Comparison of ENCODE assay signal across 27 cellular contexts in the genomic region with DNA sequence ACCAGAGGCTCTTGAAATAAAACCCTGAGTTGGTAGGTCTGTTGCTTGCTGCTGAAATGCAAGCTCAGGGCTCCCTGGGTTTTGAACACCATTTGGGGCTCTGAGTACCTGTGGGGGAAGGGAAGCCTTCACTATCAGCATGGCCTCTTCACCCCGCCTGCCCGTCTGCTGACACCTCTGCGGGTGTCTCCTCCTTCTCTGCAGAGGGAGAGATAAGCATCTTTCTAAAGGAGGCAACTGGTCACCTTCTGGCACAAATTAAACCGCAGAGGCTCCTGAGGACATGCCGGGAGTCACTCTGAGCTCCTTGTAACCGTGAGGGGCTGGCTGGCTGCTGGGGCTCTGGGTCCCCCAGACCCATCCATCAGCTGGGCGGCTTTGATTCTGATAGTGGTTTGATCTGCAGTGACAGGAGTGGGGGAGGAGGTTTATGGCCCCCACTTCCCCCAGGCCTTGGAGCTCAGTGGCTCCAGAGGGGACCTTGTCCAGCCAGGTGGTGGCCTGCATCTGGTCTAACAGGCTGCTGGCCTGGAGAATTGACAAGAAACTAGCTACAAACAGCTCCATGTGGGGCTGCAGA.
A peak's percentile ranks its signal among the peaks of the same experiment; 100 is the strongest.
DNase-seq lines count a peak whose midpoint lies in the region; ATAC-seq and TF ChIP-seq lines count a peak whose summit lies in the region.
"Had no signal": no experiment of that assay in that cellular context is flagged by ENCODE, and none has a peak within 500 bp of the region (broad histone marks: within the 10 kb centered on the region; RNA-seq: fewer than 3 reads in every experiment).

No MANE protein-coding gene starts in this region.

- H3K27ac Mint-ChIP-seq in natural killer cell (no peak overlapping the region), endodermal cell (no peak overlapping the region)
- H3K27ac Mint-ChIP-seq in natural killer cell treated with Interleukin-12 subunit alpha and Interleukin-12 subunit beta and Interleukin-15 and Interleukin-18, amount 100 ng/mL, for 72 hours = no peak overlapping the region
- H3K27ac Mint-ChIP-seq: CD4-positive, CD25-positive, alpha-beta regulatory T cell; GM23338; H9 had no signal

- intact Hi-C loops in natural killer cell (cut with micrococcal nuclease) (no loop called here), stomach (cut with DNase I; ENCODE audit: low total_unique reads) (no loop called here)

- no peaks in the 10 kb centered on the region for H3K79me2 ChIP-seq in parathyroid adenoma

- peak overlapping the region; percentile 51 for H2AFZ ChIP-seq in parathyroid adenoma
- H2AFZ ChIP-seq: GM23338, PC-9 had no signal

- H3K36me3 Mint-ChIP-seq in natural killer cell (peaks cover 9% of the 10 kb centered on the region), endodermal cell (ENCODE audit: low read depth) (peaks cover 2% of the 10 kb centered on the region)
- peaks cover 28% of the 10 kb centered on the region for H3K36me3 Mint-ChIP-seq in natural killer cell treated with Interleukin-12 subunit alpha and Interleukin-12 subunit beta and Interleukin-15 and Interleukin-18, amount 100 ng/mL, for 72 hours
- H3K36me3 Mint-ChIP-seq: CD4-positive, CD25-positive, alpha-beta regulatory T cell had no signal

- no peak overlapping the region for H3K4me2 ChIP-seq in parathyroid adenoma (ENCODE audit: low read length)
- H3K4me2 ChIP-seq: BLaER1, GM23338, PC-9 had no signal

- H3K27ac ChIP-seq in endodermal cell (ENCODE audit: low read depth, low read length) (no peak overlapping the region), parathyroid adenoma (no peak overlapping the region), stomach (no peak overlapping the region)
- H3K27ac ChIP-seq: BLaER1, PC-9, SJSA1 had no signal

- H3K9ac ChIP-seq in endodermal cell (ENCODE audit: extremely low read depth, low read length, poor library complexity, severe bottlenecking) (no peak overlapping the region), parathyroid adenoma (no peak overlapping the region)
- H3K9ac ChIP-seq: BLaER1 had no signal

- no peak for TF ChIP-seq EP300 in stomach (IDR thresholded peaks at IDR 0.05)

- H3K9me3 Mint-ChIP-seq in natural killer cell (peaks cover 10 to 15% of the 10 kb centered on the region in 2 donors), endodermal cell (peaks cover 29% of the 10 kb centered on the region)
- peaks cover 7% of the 10 kb centered on the region for H3K9me3 Mint-ChIP-seq in natural killer cell treated with Interleukin-12 subunit alpha and Interleukin-12 subunit beta and Interleukin-15 and Interleukin-18, amount 100 ng/mL, for 72 hours

- peaks cover 22 to 23% of the 10 kb centered on the region in 2 donors for H3K27me3 Mint-ChIP-seq in natural killer cell (ENCODE audit: low read depth in 2 of 2)
- H3K27me3 Mint-ChIP-seq in natural killer cell treated with Interleukin-12 subunit alpha and Interleukin-12 subunit beta and Interleukin-15 and Interleukin-18, amount 100 ng/mL, for 72 hours = peaks cover 27 to 30% of the 10 kb centered on the region in 2 donors
- peaks cover 40% of the 10 kb centered on the region for H3K27me3 Mint-ChIP-seq in endodermal cell (ENCODE audit: insufficient read depth)

- ATAC-seq in natural killer cell = peak in 2 of 3 donors; percentile 34 to 40
- no peak for ATAC-seq in natural killer cell treated with Interleukin-12 subunit alpha and Interleukin-12 subunit beta and Interleukin-15 and Interleukin-18, amount 100 ng/mL, for 72 hours
- ATAC-seq: GM12878, GM23338 had no signal

- H3K4me3 Mint-ChIP-seq in natural killer cell = no peak overlapping the region
- no peak overlapping the region for H3K4me3 Mint-ChIP-seq in natural killer cell treated with Interleukin-12 subunit alpha and Interleukin-12 subunit beta and Interleukin-15 and Interleukin-18, amount 100 ng/mL, for 72 hours
- H3K4me3 Mint-ChIP-seq in endodermal cell = no peak overlapping the region
- H3K4me3 Mint-ChIP-seq: CD4-positive, CD25-positive, alpha-beta regulatory T cell; GM23338; H9 had no signal

- 86 to 87% methylated on average over 3 to 7 of the region's 7 CpGs for WGBS in endodermal cell (ENCODE audit: insufficient coverage in 1 of 2, insufficient read length in 1 of 2), 2 experiments
- WGBS in stomach, 5 donors = 66 to 78% (median 71%) methylated on average over 7 of the region's 7 CpGs

- TF ChIP-seq CTCF in natural killer cell (IDR thresholded peaks at IDR 0.05) = no peak
- TF ChIP-seq CTCF in endodermal cell (conservative IDR thresholded peaks at IDR 0.05) = no peak
- no peak for TF ChIP-seq CTCF in parathyroid adenoma (IDR thresholded peaks at IDR 0.05)
- no peak for TF ChIP-seq CTCF in stomach (IDR thresholded peaks at IDR 0.05)

- H3K36me3 ChIP-seq in endodermal cell (ENCODE audit: control insufficient read depth, insufficient read depth, low read length) (no peaks in the 10 kb centered on the region), parathyroid adenoma (ENCODE audit: control insufficient read depth, insufficient read depth, low read length) (no peaks in the 10 kb centered on the region), stomach (no peaks in the 10 kb centered on the region)
- H3K36me3 ChIP-seq: BLaER1, MG63, SJSA1 had no signal

- H3K9me3 ChIP-seq in endodermal cell (ENCODE audit: control insufficient read depth, low read length) (peaks cover 31% of the 10 kb centered on the region), parathyroid adenoma (ENCODE audit: control insufficient read depth, low read length) (no peaks in the 10 kb centered on the region), stomach (peaks cover 0 to 36% (median 28%) of the 10 kb centered on the region in 4 donors)
- H3K9me3 ChIP-seq: MG63 had no signal

- DNase-seq in natural killer cell (no peak), endodermal cell (peak; percentile 57), glomerular visceral epithelial cell (ENCODE audit: extremely low spot score) (no peak), ecto neural progenitor cell (ENCODE audit: low spot score) (no peak), stomach (no peak), hypothalamus (lab: John Stamatoyannopoulos, UW) (no peak)
- DNase-seq in natural killer cell treated with Interleukin-12 subunit alpha and Interleukin-12 subunit beta and Interleukin-15 and Interleukin-18, amount 100 ng/mL, for 72 hours (ENCODE audit: low spot score) = no peak
- DNase-seq: CD4-positive, CD25-positive, alpha-beta regulatory T cell; COR-L47; DMS53; H9; KBM-7; MG63; NCI-H1105 treated with DMSO at 0.1 percent for 48 hours; NCI-H146; NCI-H1930; NCI-H2107; NCI-H446; NCI-H524 treated with DMSO at 0.1 percent for 48 hours; NCI-H82; PC-9; Right ventricle myocardium superior had no signal

- TF ChIP-seq POLR2A in stomach (IDR thresholded peaks at IDR 0.05) = no peak

- H3K27me3 ChIP-seq in endodermal cell (ENCODE audit: control insufficient read depth, insufficient read depth, low read length, poor library complexity, severe bottlenecking) (peaks cover 12% of the 10 kb centered on the region), parathyroid adenoma (ENCODE audit: control insufficient read depth, insufficient read depth, low read length) (no peaks in the 10 kb centered on the region), stomach (peaks cover 0 to 28% (median 5%) of the 10 kb centered on the region in 3 donors)
- H3K27me3 ChIP-seq: BLaER1, MG63, SJSA1 had no signal

- H3K4me1 ChIP-seq in endodermal cell (ENCODE audit: control insufficient read depth, insufficient read depth, low read length) (no peaks in the 10 kb centered on the region), parathyroid adenoma (peaks cover 8% of the 10 kb centered on the region), stomach (peaks cover 0 to 6% (median 0%) of the 10 kb centered on the region in 4 donors)
- H3K4me1 ChIP-seq: SJSA1 had no signal

- H3K4me3 ChIP-seq in endodermal cell (ENCODE audit: low read length) = no peak overlapping the region
- H3K4me3 ChIP-seq in parathyroid adenoma (ENCODE audit: low read depth, low read length) = no peak overlapping the region
- no peak overlapping the region for H3K4me3 ChIP-seq in stomach
- H3K4me3 ChIP-seq: BLaER1, GM12878, GM23338, MG63, PC-9, SJSA1 had no signal

- H3K4me1 Mint-ChIP-seq in natural killer cell = no peaks in the 10 kb centered on the region
- peaks cover 0 to 3% of the 10 kb centered on the region in 2 donors for H3K4me1 Mint-ChIP-seq in natural killer cell treated with Interleukin-12 subunit alpha and Interleukin-12 subunit beta and Interleukin-15 and Interleukin-18, amount 100 ng/mL, for 72 hours (ENCODE audit: low read depth in 2 of 2)
- peaks cover 8% of the 10 kb centered on the region for H3K4me1 Mint-ChIP-seq in endodermal cell
- H3K4me1 Mint-ChIP-seq: CD4-positive, CD25-positive, alpha-beta regulatory T cell; GM23338; H9 had no signal

Comparison
In these comparisons a context has a peak if more than half of its experiments do, and no peak if none do; other contexts are left out.
1. ATAC-seq: peak in natural killer cell (2 of 3); none in natural killer cell treated with Interleukin-12 subunit alpha and Interleukin-12 subunit beta and Interleukin-15 and Interleukin-18, amount 100 ng/mL, for 72 hours (0 of 2).